ENCODE assay signal across 1 cellular context in genomic region chr22:20660441-20661054, GRCh38.
TF ChIP-seq lines count a peak whose summit lies in the region.

No MANE protein-coding gene starts in this region.

TF ChIP-seq in K562, 482 proteins besides CTCF, POLR2A, EP300 and RAD21 (continued from another document):
- TF ChIP-seq, protein P1, sequence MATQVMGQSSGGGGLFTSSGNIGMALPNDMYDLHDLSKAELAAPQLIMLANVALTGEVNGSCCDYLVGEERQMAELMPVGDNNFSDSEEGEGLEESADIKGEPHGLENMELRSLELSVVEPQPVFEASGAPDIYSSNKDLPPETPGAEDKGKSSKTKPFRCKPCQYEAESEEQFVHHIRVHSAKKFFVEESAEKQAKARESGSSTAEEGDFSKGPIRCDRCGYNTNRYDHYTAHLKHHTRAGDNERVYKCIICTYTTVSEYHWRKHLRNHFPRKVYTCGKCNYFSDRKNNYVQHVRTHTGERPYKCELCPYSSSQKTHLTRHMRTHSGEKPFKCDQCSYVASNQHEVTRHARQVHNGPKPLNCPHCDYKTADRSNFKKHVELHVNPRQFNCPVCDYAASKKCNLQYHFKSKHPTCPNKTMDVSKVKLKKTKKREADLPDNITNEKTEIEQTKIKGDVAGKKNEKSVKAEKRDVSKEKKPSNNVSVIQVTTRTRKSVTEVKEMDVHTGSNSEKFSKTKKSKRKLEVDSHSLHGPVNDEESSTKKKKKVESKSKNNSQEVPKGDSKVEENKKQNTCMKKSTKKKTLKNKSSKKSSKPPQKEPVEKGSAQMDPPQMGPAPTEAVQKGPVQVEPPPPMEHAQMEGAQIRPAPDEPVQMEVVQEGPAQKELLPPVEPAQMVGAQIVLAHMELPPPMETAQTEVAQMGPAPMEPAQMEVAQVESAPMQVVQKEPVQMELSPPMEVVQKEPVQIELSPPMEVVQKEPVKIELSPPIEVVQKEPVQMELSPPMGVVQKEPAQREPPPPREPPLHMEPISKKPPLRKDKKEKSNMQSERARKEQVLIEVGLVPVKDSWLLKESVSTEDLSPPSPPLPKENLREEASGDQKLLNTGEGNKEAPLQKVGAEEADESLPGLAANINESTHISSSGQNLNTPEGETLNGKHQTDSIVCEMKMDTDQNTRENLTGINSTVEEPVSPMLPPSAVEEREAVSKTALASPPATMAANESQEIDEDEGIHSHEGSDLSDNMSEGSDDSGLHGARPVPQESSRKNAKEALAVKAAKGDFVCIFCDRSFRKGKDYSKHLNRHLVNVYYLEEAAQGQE (CRISPR knock-in tag; IDR thresholded peaks at IDR 0.05; ENCODE audit: low read depth) = no peak
- TF ChIP-seq SMAD4 (CRISPR knock-in tag; conservative IDR thresholded peaks at IDR 0.05) = no peak
- peak; percentile 73 for TF ChIP-seq CBX8 (IDR thresholded peaks at IDR 0.05; ENCODE audit: borderline replicate concordance, extremely low read depth, low read depth, low read length, poor library complexity, severe bottlenecking)
- 0 out of 2 replicates have a peak, but pooled peaks have one; percentile 25 for TF ChIP-seq ZNF347 (CRISPR knock-in tag; IDR thresholded peaks at IDR 0.05; ENCODE audit: low read depth)
- TF ChIP-seq ESRRB (CRISPR knock-in tag; IDR thresholded peaks at IDR 0.05; ENCODE audit: borderline replicate concordance) = no peak
- TF ChIP-seq OTX1 (CRISPR knock-in tag; IDR thresholded peaks at IDR 0.05) = 0 out of 2 replicates have a peak, but pooled peaks have one; percentile 47
- 0 out of 4 replicates have a peak, but pooled peaks of 1 of the 2 experiments have one; percentile 10 for TF ChIP-seq FOXK2 (conservative IDR thresholded peaks at IDR 0.05 in 1 of 2, IDR thresholded peaks at IDR 0.05 in 1 of 2; ENCODE audit: low read depth in 2 of 2)
- TF ChIP-seq HMG20A (CRISPR knock-in tag; conservative IDR thresholded peaks at IDR 0.05) = 0 out of 2 replicates have a peak, but pooled peaks have one; percentile 41
- peak; percentile 64; the same call in 1 of the 2 replicates for TF ChIP-seq BMI1 (IDR thresholded peaks at IDR 0.05; ENCODE audit: low read length)
- TF ChIP-seq ZNF407 (IDR thresholded peaks at IDR 0.05; ENCODE audit: low read depth) = no peak
- TF ChIP-seq CTBP1 (IDR thresholded peaks at IDR 0.05; ENCODE audit: borderline replicate concordance) = no peak
- TF ChIP-seq CBX2 (IDR thresholded peaks at IDR 0.05; ENCODE audit: insufficient read depth, low read length, poor library complexity, severe bottlenecking) = peak; percentile 99
- no peak for TF ChIP-seq PHTF2 (CRISPR knock-in tag; IDR thresholded peaks at IDR 0.05)
- TF ChIP-seq ZNF639 (CRISPR knock-in tag; conservative IDR thresholded peaks at IDR 0.05 in 1 of 2, IDR thresholded peaks at IDR 0.05 in 1 of 2) = 0 out of 4 replicates have a peak, but pooled peaks of 1 of the 2 experiments have one; percentile 28
- TF ChIP-seq MTA3 (IDR thresholded peaks at IDR 0.05; ENCODE audit: borderline replicate concordance) = no peak
- peak in 1 of 2 experiments; percentile 75; a peak in 1 of 4 replicates for TF ChIP-seq ZNF318 (IDR thresholded peaks at IDR 0.05; ENCODE audit: borderline replicate concordance in 1 of 2, low read depth in 1 of 2)
- TF ChIP-seq RFX5 (IDR thresholded peaks at IDR 0.05; ENCODE audit: low read depth, low read length) = no peak
- TF ChIP-seq, protein P2, sequence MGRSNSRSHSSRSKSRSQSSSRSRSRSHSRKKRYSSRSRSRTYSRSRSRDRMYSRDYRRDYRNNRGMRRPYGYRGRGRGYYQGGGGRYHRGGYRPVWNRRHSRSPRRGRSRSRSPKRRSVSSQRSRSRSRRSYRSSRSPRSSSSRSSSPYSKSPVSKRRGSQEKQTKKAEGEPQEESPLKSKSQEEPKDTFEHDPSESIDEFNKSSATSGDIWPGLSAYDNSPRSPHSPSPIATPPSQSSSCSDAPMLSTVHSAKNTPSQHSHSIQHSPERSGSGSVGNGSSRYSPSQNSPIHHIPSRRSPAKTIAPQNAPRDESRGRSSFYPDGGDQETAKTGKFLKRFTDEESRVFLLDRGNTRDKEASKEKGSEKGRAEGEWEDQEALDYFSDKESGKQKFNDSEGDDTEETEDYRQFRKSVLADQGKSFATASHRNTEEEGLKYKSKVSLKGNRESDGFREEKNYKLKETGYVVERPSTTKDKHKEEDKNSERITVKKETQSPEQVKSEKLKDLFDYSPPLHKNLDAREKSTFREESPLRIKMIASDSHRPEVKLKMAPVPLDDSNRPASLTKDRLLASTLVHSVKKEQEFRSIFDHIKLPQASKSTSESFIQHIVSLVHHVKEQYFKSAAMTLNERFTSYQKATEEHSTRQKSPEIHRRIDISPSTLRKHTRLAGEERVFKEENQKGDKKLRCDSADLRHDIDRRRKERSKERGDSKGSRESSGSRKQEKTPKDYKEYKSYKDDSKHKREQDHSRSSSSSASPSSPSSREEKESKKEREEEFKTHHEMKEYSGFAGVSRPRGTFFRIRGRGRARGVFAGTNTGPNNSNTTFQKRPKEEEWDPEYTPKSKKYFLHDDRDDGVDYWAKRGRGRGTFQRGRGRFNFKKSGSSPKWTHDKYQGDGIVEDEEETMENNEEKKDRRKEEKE (IDR thresholded peaks at IDR 0.05; ENCODE audit: borderline replicate concordance in 1 of 2, control insufficient read depth in 1 of 2, low read depth in 2 of 2, low read length in 1 of 2) = 0 out of 4 replicates have a peak, but pooled peaks of 1 of the 2 experiments have one; percentile 13
